Comparison of ENCODE assay signal across 1 cellular context in genomic region chr10:119780879-119781480, GRCh38.
TF ChIP-seq lines count a peak whose summit lies in the region.

No MANE protein-coding gene starts in this region.

TF ChIP-seq in WTC11, 78 proteins besides CTCF, POLR2A, EP300 and RAD21 (continued from another document):
- no peak for TF ChIP-seq PRDM15 (CRISPR knock-in tag; IDR thresholded peaks at IDR 0.05)
- no peak for TF ChIP-seq RORB (CRISPR knock-in tag; IDR thresholded peaks at IDR 0.05)
- no peak for TF ChIP-seq IRF1 (CRISPR knock-in tag; IDR thresholded peaks at IDR 0.05)
